8 cellular contexts compared by ENCODE assay signal in genomic region chr21:33362044-33362555, GRCh38. TPM values are rescaled to one million over a fixed set of nuclear protein-coding genes. Genes with fewer than 3 reads are reported as not detected.
DNase-seq lines count a peak whose midpoint lies in the region; ATAC-seq and TF ChIP-seq lines count a peak whose summit lies in the region.

No MANE protein-coding gene starts in this region.

- H3K27ac Mint-ChIP-seq in activated T-helper 2 cell treated with anti-CD3 and anti-CD28 coated beads, Interferon-gamma antibody, Interleukin-2, Interleukin-4, amounts not matched to agents 10 μg/mL and 5 μg/mL and 100 μg/mL, durations not matched to agents 14 hours and 24 hours and 36 hours: peak overlapping the region; percentile 70

- H3K4me2 ChIP-seq in BLaER1: peak overlapping the region; percentile 87
- H3K4me2 ChIP-seq in OCI-LY1 (ENCODE audit: low read length): peak overlapping the region; percentile 70

- H3K9me3 Mint-ChIP-seq in activated T-helper 2 cell treated with anti-CD3 and anti-CD28 coated beads, Interferon-gamma antibody, Interleukin-2, Interleukin-4, amounts not matched to agents 10 μg/mL and 5 μg/mL and 100 μg/mL, durations not matched to agents 14 hours and 24 hours and 36 hours: peaks cover 17% of the 10 kb centered on the region

- H3K9me3 ChIP-seq in BLaER1 (peaks cover 14% of the 10 kb centered on the region), OCI-LY1 (ENCODE audit: low read length) (peaks cover 4% of the 10 kb centered on the region; the same call in 1 of the 2 replicates), iPS-15b (ENCODE audit: control insufficient read depth, insufficient read depth, low read length) (peaks cover 4% of the 10 kb centered on the region)

- intact Hi-C loops in activated T-helper 2 cell treated with anti-CD3 and anti-CD28 coated beads, Interferon-gamma antibody, Interleukin-2, Interleukin-4, amounts not matched to agents 10 μg/mL and 5 μg/mL and 100 μg/mL, durations not matched to agents 14 hours and 24 hours and 36 hours (cut with micrococcal nuclease): no loop called here

- H3F3A ChIP-seq in OCI-LY1 (ENCODE audit: insufficient read depth, low read length): 0 out of 2 replicates have a peak, but pooled peaks cover 4% of the 10 kb centered on the region

- H3K27me3 Mint-ChIP-seq in activated T-helper 2 cell treated with anti-CD3 and anti-CD28 coated beads, Interferon-gamma antibody, Interleukin-2, Interleukin-4, amounts not matched to agents 10 μg/mL and 5 μg/mL and 100 μg/mL, durations not matched to agents 14 hours and 24 hours and 36 hours (ENCODE audit: low read depth): no peaks in the 10 kb centered on the region

- H3K27ac ChIP-seq in BLaER1 (peak overlapping the region; percentile 54; the same call in 1 of the 2 replicates), OCI-LY1 (ENCODE audit: low read depth, low read length, poor library complexity, severe bottlenecking) (peak overlapping the region; percentile 93)

- H3K4me3 Mint-ChIP-seq in activated T-helper 2 cell treated with anti-CD3 and anti-CD28 coated beads, Interferon-gamma antibody, Interleukin-2, Interleukin-4, amounts not matched to agents 10 μg/mL and 5 μg/mL and 100 μg/mL, durations not matched to agents 14 hours and 24 hours and 36 hours (ENCODE audit: low read depth): peak overlapping the region; percentile 67

- peaks cover 18% of the 10 kb centered on the region for H3K4me1 Mint-ChIP-seq in activated T-helper 2 cell treated with anti-CD3 and anti-CD28 coated beads, Interferon-gamma antibody, Interleukin-2, Interleukin-4, amounts not matched to agents 10 μg/mL and 5 μg/mL and 100 μg/mL, durations not matched to agents 14 hours and 24 hours and 36 hours (ENCODE audit: low read depth)

- H2AFZ ChIP-seq in OCI-LY1 (ENCODE audit: low read length): no peak overlapping the region

- H3K79me2 ChIP-seq in OCI-LY1 (ENCODE audit: insufficient read depth, low read length): no peaks in the 10 kb centered on the region

- H3K4me1 ChIP-seq in BLaER1 (peaks cover 27% of the 10 kb centered on the region), OCI-LY1 (ENCODE audit: insufficient read depth, low read length, severe bottlenecking) (peaks cover 50% of the 10 kb centered on the region), iPS-15b (ENCODE audit: control insufficient read depth, insufficient read depth, low read length) (peaks cover 8% of the 10 kb centered on the region)

- peak overlapping the region; percentile 58 for H3K4me3 ChIP-seq in BLaER1
- peak overlapping the region; percentile 49 for H3K4me3 ChIP-seq in OCI-LY1 (ENCODE audit: low read depth, low read length, poor library complexity, severe bottlenecking)
- peak overlapping the region; percentile 51 for H3K4me3 ChIP-seq in iPS-15b (ENCODE audit: low read depth, low read length)

- no peaks in the 10 kb centered on the region for H4K20me1 ChIP-seq in BLaER1
- H4K20me1 ChIP-seq in OCI-LY1 (ENCODE audit: insufficient read depth, low read length): no peaks in the 10 kb centered on the region

- H3K36me3 ChIP-seq in BLaER1 (peaks cover 10% of the 10 kb centered on the region), OCI-LY1 (ENCODE audit: insufficient read depth, low read length) (no peaks in the 10 kb centered on the region; the same call in 1 of the 2 replicates), iPS-15b (ENCODE audit: control insufficient read depth, insufficient read depth, low read length) (no peaks in the 10 kb centered on the region)

- ATAC-seq in HG03280 (IDR thresholded peaks at IDR 0.05; ENCODE audit: unreplicated experiment): peak; percentile 60

- peak; percentile 66 for DNase-seq in activated T-helper 2 cell treated with anti-CD3 and anti-CD28 coated beads, Interferon-gamma antibody, Interleukin-2, Interleukin-4, amounts not matched to agents 10 μg/mL and 5 μg/mL and 100 μg/mL, durations not matched to agents 14 hours and 24 hours and 36 hours (ENCODE audit: low spot score)
- DNase-seq in stimulated activated CD4-positive, alpha-beta T cell treated with anti-CD3 and anti-CD28 coated beads, Interleukin-4, amount 100 ng/mL, for 24 hours: peak; percentile 55
- DNase-seq in NK-92 treated with Interleukin-12 subunit alpha and Interleukin-12 subunit beta, amount 100 ng/mL, for 24 hours (lab: John Stamatoyannopoulos, UW): no peak
- DNase-seq in DMS114 treated with DMSO at 0.1 percent for 48 hours (lab: John Stamatoyannopoulos, UW; ENCODE audit: unreplicated experiment): no peak

- peaks cover 16% of the 10 kb centered on the region for H3K36me3 Mint-ChIP-seq in activated T-helper 2 cell treated with anti-CD3 and anti-CD28 coated beads, Interferon-gamma antibody, Interleukin-2, Interleukin-4, amounts not matched to agents 10 μg/mL and 5 μg/mL and 100 μg/mL, durations not matched to agents 14 hours and 24 hours and 36 hours (ENCODE audit: low read depth)

- peak overlapping the region; percentile 54 for H3K9ac ChIP-seq in BLaER1
- peak overlapping the region; percentile 57; the same call in 1 of the 2 replicates for H3K9ac ChIP-seq in OCI-LY1 (ENCODE audit: low read length)
- peak overlapping the region; percentile 76 for H3K9ac ChIP-seq in iPS-15b (ENCODE audit: low read depth, low read length)

- no peaks in the 10 kb centered on the region for H3K27me3 ChIP-seq in BLaER1
- H3K27me3 ChIP-seq in OCI-LY1 (ENCODE audit: insufficient read depth, low read length): no peaks in the 10 kb centered on the region
- no peaks in the 10 kb centered on the region for H3K27me3 ChIP-seq in iPS-15b (ENCODE audit: control insufficient read depth, insufficient read depth, low read length)

- H3K9me2 ChIP-seq in OCI-LY1 (ENCODE audit: low read depth, low read length): no peaks in the 10 kb centered on the region

- TF ChIP-seq CTCF in OCI-LY1 (IDR thresholded peaks at IDR 0.05; ENCODE audit: low read length): no peak

RNA-seq across cellular contexts. Expression of gene IFNAR1, which starts 37.3 kb away (rescaled TPM):
- 26.8 and 27.9 TPM in 2 replicates for total RNA-seq in activated T-helper 2 cell treated with anti-CD3 and anti-CD28 coated beads, Interferon-gamma antibody, Interleukin-2, Interleukin-4, amounts not matched to agents 10 μg/mL and 5 μg/mL and 100 μg/mL, durations not matched to agents 14 hours and 24 hours and 36 hours

RNA-seq across cellular contexts. Expression of gene IFNGR2, which starts 41.1 kb away (rescaled TPM):
- total RNA-seq in activated T-helper 2 cell treated with anti-CD3 and anti-CD28 coated beads, Interferon-gamma antibody, Interleukin-2, Interleukin-4, amounts not matched to agents 10 μg/mL and 5 μg/mL and 100 μg/mL, durations not matched to agents 14 hours and 24 hours and 36 hours: 14.5 and 16.2 TPM in 2 replicates

Comparison
In these comparisons a context has a peak if more than half of its experiments do, and no peak if none do; other contexts are left out.
1. DNase-seq: peak in activated T-helper 2 cell treated with anti-CD3 and anti-CD28 coated beads, Interferon-gamma antibody, Interleukin-2, Interleukin-4, amounts not matched to agents 10 μg/mL and 5 μg/mL and 100 μg/mL, durations not matched to agents 14 hours and 24 hours and 36 hours (single experiment) and stimulated activated CD4-positive, alpha-beta T cell treated with anti-CD3 and anti-CD28 coated beads, Interleukin-4, amount 100 ng/mL, for 24 hours (single experiment); none in NK-92 treated with Interleukin-12 subunit alpha and Interleukin-12 subunit beta, amount 100 ng/mL, for 24 hours (single experiment) and DMS114 treated with DMSO at 0.1 percent for 48 hours (single experiment).
2. Peak in every context shown above with its lines, with median percentiles within 50 percentile points of each other: H3K4me3 ChIP-seq and H3K9ac ChIP-seq.